Comparison of ENCODE assay signal across 9 cellular contexts in genomic region chr17:27631897-27632725, GRCh38. TPM values are rescaled to one million over a fixed set of nuclear protein-coding genes. Genes with fewer than 3 reads are reported as not detected.
DNase-seq lines count a peak whose midpoint lies in the region; ATAC-seq and TF ChIP-seq lines count a peak whose summit lies in the region.
"Had no signal": no experiment of that assay in that cellular context is flagged by ENCODE, and none has a peak within 500 bp of the region (broad histone marks: within the 10 kb centered on the region; RNA-seq: fewer than 3 reads in every experiment).

No MANE protein-coding gene starts in this region.

- no peaks in the 10 kb centered on the region for H3K27me3 Mint-ChIP-seq in stimulated activated naive CD8-positive, alpha-beta T cell treated with anti-CD3 and anti-CD28 coated beads, Interleukin-15, Interleukin-2, amounts not matched to agents 100 ng/mL and 50 ng/mL, for 24 hours

- intact Hi-C loops in body of pancreas (cut with DNase I): no loop called here

- no peaks in the 10 kb centered on the region for H3K9me3 Mint-ChIP-seq in stimulated activated naive CD8-positive, alpha-beta T cell treated with anti-CD3 and anti-CD28 coated beads, Interleukin-15, Interleukin-2, amounts not matched to agents 100 ng/mL and 50 ng/mL, for 24 hours

- no peak for TF ChIP-seq CTCF in body of pancreas (IDR thresholded peaks at IDR 0.05)

- H3K27ac Mint-ChIP-seq in stimulated activated naive CD8-positive, alpha-beta T cell treated with anti-CD3 and anti-CD28 coated beads, Interleukin-15, Interleukin-2, amounts not matched to agents 100 ng/mL and 50 ng/mL, for 24 hours: peak overlapping the region; percentile 81

- no peaks in the 10 kb centered on the region for H3K27me3 ChIP-seq in body of pancreas
- no peaks in the 10 kb centered on the region for H3K27me3 ChIP-seq in muscle layer of duodenum (ENCODE audit: low read depth, low read length)

- H3K4me3 Mint-ChIP-seq in stimulated activated naive CD8-positive, alpha-beta T cell treated with anti-CD3 and anti-CD28 coated beads, Interleukin-15, Interleukin-2, amounts not matched to agents 100 ng/mL and 50 ng/mL, for 24 hours: peak overlapping the region; percentile 82

- ATAC-seq in stimulated activated naive CD8-positive, alpha-beta T cell treated with anti-CD3 and anti-CD28 coated beads, Interleukin-15, Interleukin-2, amounts not matched to agents 100 U/mL and 50 U/mL, for 24 hours: no peak
- ATAC-seq in body of pancreas (no peak), HG03139 (IDR thresholded peaks at IDR 0.05; ENCODE audit: unreplicated experiment) (no peak)

- H3K4me1 Mint-ChIP-seq in stimulated activated naive CD8-positive, alpha-beta T cell treated with anti-CD3 and anti-CD28 coated beads, Interleukin-15, Interleukin-2, amounts not matched to agents 100 ng/mL and 50 ng/mL, for 24 hours (ENCODE audit: low read depth): peaks cover 44% of the 10 kb centered on the region

- H3K36me3 ChIP-seq in body of pancreas (replicated peaks in 1 of 2; ENCODE audit: insufficient read depth in 1 of 2, low read depth in 2 of 2) (no peaks in the 10 kb centered on the region), muscle layer of duodenum (ENCODE audit: control insufficient read depth in 1 of 2, insufficient read depth in 2 of 2, low read length in 2 of 2) (peaks cover 0 to under 1% of the 10 kb centered on the region in 2 donors)

- H3K4me3 ChIP-seq in body of pancreas (no peak overlapping the region), muscle layer of duodenum (ENCODE audit: low read depth in 1 of 2, low read length in 2 of 2) (peak overlapping the region; percentile 41 to 60)

- DNase-seq in stimulated activated naive CD8-positive, alpha-beta T cell treated with anti-CD3 and anti-CD28 coated beads, Interleukin-15, Interleukin-2, amounts not matched to agents 100 U/mL and 50 U/mL, for 24 hours: no peak
- DNase-seq in body of pancreas: no peak
- no peak for DNase-seq in T1000 (lab: John Stamatoyannopoulos, UW)
- DNase-seq in ureter (ENCODE audit: low spot score): no peak
- no peak for DNase-seq in NCI-H1048 (lab: John Stamatoyannopoulos, UW)
- DNase-seq: NCI-H748 treated with DMSO at 0.1 percent for 48 hours had no signal

- whole genome bisulfite sequencing in body of pancreas, 2 donors: 56 to 87% methylated on average over 9 to 11 of the region's 11 CpGs

- no peaks in the 10 kb centered on the region for H3K9me3 ChIP-seq in body of pancreas
- no peaks in the 10 kb centered on the region for H3K9me3 ChIP-seq in muscle layer of duodenum (ENCODE audit: control insufficient read depth in 1 of 2, low read length in 2 of 2)

- TF ChIP-seq POLR2A in body of pancreas (IDR thresholded peaks at IDR 0.05): no peak

- H3K27ac ChIP-seq in body of pancreas: peak overlapping the region; percentile 47 to 71 (median 64)
- peak overlapping the region; percentile 86 for H3K27ac ChIP-seq in muscle layer of duodenum (ENCODE audit: low read length)

- H3K36me3 Mint-ChIP-seq in stimulated activated naive CD8-positive, alpha-beta T cell treated with anti-CD3 and anti-CD28 coated beads, Interleukin-15, Interleukin-2, amounts not matched to agents 100 ng/mL and 50 ng/mL, for 24 hours (ENCODE audit: low read depth): peaks cover 11% of the 10 kb centered on the region

- H3K4me1 ChIP-seq in body of pancreas (peaks cover 37% of the 10 kb centered on the region), muscle layer of duodenum (ENCODE audit: control insufficient read depth in 1 of 2, insufficient read depth in 2 of 2, low read length in 2 of 2) (peaks cover 12% of the 10 kb centered on the region in 2 donors)

RNA-seq across cellular contexts. Expression of gene LGALS9, which starts 1.1 kb away (rescaled TPM):
- total RNA-seq in body of pancreas (10 to 100 TPM in 1 of 2 donors, 1 to 10 TPM in 1; 6.3 to 21.3 TPM), ureter (80.7 TPM)

Comparison
In these comparisons a context has a peak if more than half of its experiments do, and no peak if none do; other contexts are left out.
1. H3K4me3 ChIP-seq: peak in muscle layer of duodenum (2 of 2); none in body of pancreas (0 of 2).